10 cellular contexts compared by ENCODE assay signal in genomic region chr12:27277846-27278260, GRCh38. TPM values are rescaled to one million over a fixed set of nuclear protein-coding genes. Genes with fewer than 3 reads are reported as not detected.
DNase-seq lines count a peak whose midpoint lies in the region; ATAC-seq, FAIRE-seq and TF ChIP-seq lines count a peak whose summit lies in the region.
"Had no signal": no experiment of that assay in that cellular context is flagged by ENCODE, and none has a peak within 500 bp of the region (broad histone marks: within the 10 kb centered on the region; RNA-seq: fewer than 3 reads in every experiment).

No MANE protein-coding gene starts in this region.

- H3K4me3 ChIP-seq in pancreas, result no peak overlapping the region

- intact Hi-C loops in pancreas (cut with DNase I), result no loop called here

- TF ChIP-seq CTCF in pancreas (IDR thresholded peaks at IDR 0.05), result no peak

- H3K9me3 ChIP-seq in pancreas, result no peaks in the 10 kb centered on the region

- 63 to 80% methylated on average over 1 of the region's 1 CpG for WGBS in pancreas, 2 donors

- H3K27me3 ChIP-seq in pancreas, result no peaks in the 10 kb centered on the region

- peak overlapping the region in 1 of 4 donors; percentile 39 for H3K27ac ChIP-seq in pancreas

- DNase-seq in DMS 273 (lab: John Stamatoyannopoulos, UW; ENCODE audit: unreplicated experiment), result peak; percentile 16
- no peak for DNase-seq in DMS 273 treated with DMSO at 0.1 percent for 48 hours (lab: John Stamatoyannopoulos, UW)
- DNase-seq in HuH-7 (ENCODE audit: low spot score), result peak; percentile 73
- DNase-seq in dedifferentiated amniotic fluid mesenchymal stem cell (ENCODE audit: extremely low spot score), result peak; percentile 92
- peak in 1 of 6 donors; percentile 66 for DNase-seq in pancreas
- no peak for DNase-seq in effector CD4-positive, alpha-beta T cell
- DNase-seq in activated CD8-positive, alpha-beta memory T cell treated with anti-CD3 and anti-CD28 coated beads, Interleukin-2, amount 50 U/mL, for 4 hours, result no peak

- H3K36me3 ChIP-seq in pancreas, result no peaks in the 10 kb centered on the region

- H3K4me1 ChIP-seq in pancreas, result peaks cover 17 to 43% (median 42%) of the 10 kb centered on the region in 3 donors

- peak; percentile 78 for FAIRE-seq in pancreas (lab: Jason Lieb, UNC)
- FAIRE-seq: A204.1, TTC549 had no signal

- ATAC-seq in GM21737 (IDR thresholded peaks at IDR 0.05; ENCODE audit: unreplicated experiment) (peak; percentile 83), pancreas (peak in 3 of 4 donors; percentile 50 to 72 (median 69))

RNA-seq across cellular contexts. Expression of gene STK38L, which starts 33.8 kb away (rescaled TPM):
- total RNA-seq in pancreas, result 10 to 100 TPM in 5 of 6 donors, 1 to 10 TPM in 1; 8.4 to 49.9 (median 12.4) TPM
- 1 to 10 TPM; 6.3 to 9.7 TPM for polyA plus RNA-seq in pancreas

RNA-seq across cellular contexts. Expression of gene BMAL2, which starts 54.8 kb away (rescaled TPM):
- 1 to 10 TPM in 5 of 6 donors, under 1 TPM in 1; 0.94 to 9.5 (median 3.4) TPM for total RNA-seq in pancreas
- 1 to 10 TPM in 1 of 2 donors, under 1 TPM in 1; 0.61 to 2.0 TPM for polyA plus RNA-seq in pancreas

Comparison
In these comparisons a context has a peak if more than half of its experiments do, and no peak if none do; other contexts are left out.
1. DNase-seq: peak in DMS 273 (single experiment), HuH-7 (single experiment) and dedifferentiated amniotic fluid mesenchymal stem cell (single experiment); none in DMS 273 treated with DMSO at 0.1 percent for 48 hours (single experiment), effector CD4-positive, alpha-beta T cell (single experiment) and activated CD8-positive, alpha-beta memory T cell treated with anti-CD3 and anti-CD28 coated beads, Interleukin-2, amount 50 U/mL, for 4 hours (single experiment).